In genomic region chr15:68572309-68572708, GRCh38 we compare ENCODE assay signal across 22 cellular contexts. TPM values are rescaled to one million over a fixed set of nuclear protein-coding genes. Genes with fewer than 3 reads are reported as not detected.
"Had no signal": no experiment of that assay in that cellular context is flagged by ENCODE, and none has a peak within 500 bp of the region (broad histone marks: within the 10 kb centered on the region; RNA-seq: fewer than 3 reads in every experiment).

No MANE protein-coding gene starts in this region.

- H3K9me3 ChIP-seq: ascending aorta, body of pancreas had no signal

- H3K4me3 ChIP-seq: ascending aorta, body of pancreas had no signal

- H3K9me3 Mint-ChIP-seq: activated CD4-positive, alpha-beta memory T cell treated with anti-CD3 and anti-CD28 coated beads for 36 hours; activated CD4-positive, alpha-beta T cell treated with anti-CD3 and anti-CD28 coated beads, Interleukin-2, amount 10 ng/mL, durations not matched to agents 7 days and 5 days; activated naive CD4-positive, alpha-beta T cell treated with anti-CD3 and anti-CD28 coated beads, Interleukin-2, amount 50 U/mL, for 24 hours; activated naive CD8-positive, alpha-beta T cell treated with anti-CD3 and anti-CD28 coated beads, Interleukin-2, amount 50 U/mL, for 24 hours; central memory CD8-positive, alpha-beta T cell; T-helper 1 cell treated with Interleukin-12 subunit alpha and Interleukin-12 subunit beta and Interleukin-4 antibody, amounts not matched to agents 30 μg/mL and 1 μg/mL, for 36 hours had no signal

- H3K4me3 Mint-ChIP-seq: activated CD4-positive, alpha-beta memory T cell treated with anti-CD3 and anti-CD28 coated beads for 36 hours; activated CD4-positive, alpha-beta T cell treated with anti-CD3 and anti-CD28 coated beads, Interleukin-2, amount 10 ng/mL, durations not matched to agents 7 days and 5 days; activated naive CD4-positive, alpha-beta T cell treated with anti-CD3 and anti-CD28 coated beads, Interleukin-2, amount 50 U/mL, for 24 hours; activated naive CD8-positive, alpha-beta T cell treated with anti-CD3 and anti-CD28 coated beads, Interleukin-2, amount 50 U/mL, for 24 hours; central memory CD8-positive, alpha-beta T cell; T-helper 1 cell treated with Interleukin-12 subunit alpha and Interleukin-12 subunit beta and Interleukin-4 antibody, amounts not matched to agents 30 μg/mL and 1 μg/mL, for 36 hours had no signal

- FAIRE-seq: RCC 7860 had no signal

- H3K36me3 Mint-ChIP-seq: activated CD4-positive, alpha-beta memory T cell treated with anti-CD3 and anti-CD28 coated beads for 36 hours; activated naive CD4-positive, alpha-beta T cell treated with anti-CD3 and anti-CD28 coated beads, Interleukin-2, amount 50 U/mL, for 24 hours had no signal

- H3K36me3 ChIP-seq: ascending aorta had no signal

- H3K4me1 ChIP-seq: ascending aorta had no signal

- H3K27ac Mint-ChIP-seq: activated CD4-positive, alpha-beta memory T cell treated with anti-CD3 and anti-CD28 coated beads for 36 hours; activated CD4-positive, alpha-beta T cell treated with anti-CD3 and anti-CD28 coated beads, Interleukin-2, amount 10 ng/mL, durations not matched to agents 7 days and 5 days; activated naive CD4-positive, alpha-beta T cell treated with anti-CD3 and anti-CD28 coated beads, Interleukin-2, amount 50 U/mL, for 24 hours; activated naive CD8-positive, alpha-beta T cell treated with anti-CD3 and anti-CD28 coated beads, Interleukin-2, amount 50 U/mL, for 24 hours; T-helper 1 cell treated with Interleukin-12 subunit alpha and Interleukin-12 subunit beta and Interleukin-4 antibody, amounts not matched to agents 30 μg/mL and 1 μg/mL, for 36 hours had no signal

- H3K4me1 Mint-ChIP-seq: activated naive CD4-positive, alpha-beta T cell treated with anti-CD3 and anti-CD28 coated beads, Interleukin-2, amount 50 U/mL, for 24 hours; activated naive CD8-positive, alpha-beta T cell treated with anti-CD3 and anti-CD28 coated beads, Interleukin-2, amount 50 U/mL, for 24 hours; central memory CD8-positive, alpha-beta T cell had no signal

- H3K27me3 ChIP-seq: ascending aorta, body of pancreas had no signal

- H3K27ac ChIP-seq: ascending aorta, body of pancreas had no signal

- DNase-seq: activated CD4-positive, alpha-beta memory T cell treated with anti-CD3 and anti-CD28 coated beads for 36 hours; activated CD4-positive, alpha-beta T cell treated with anti-CD3 and anti-CD28 coated beads for 1 hour; activated CD4-positive, alpha-beta T cell treated with anti-CD3 and anti-CD28 coated beads, Interleukin-2, amount 10 ng/mL, durations not matched to agents 7 days and 5 days; activated CD8-positive, alpha-beta memory T cell treated with anti-CD3 and anti-CD28 coated beads for 24 hours; activated naive CD8-positive, alpha-beta T cell treated with anti-CD3 and anti-CD28 coated beads, Interleukin-2, amount 50 U/mL, for 24 hours; activated T-cell treated with anti-CD3 and anti-CD28 coated beads for 4 hours; amniotic stem cell; body of pancreas; MM.1S; NCI-H1105; NCI-H1436 treated with DMSO at 0.1 percent for 48 hours; NCI-H187; NCI-H2081; NCI-H446; NCI-H524 treated with DMSO at 0.1 percent for 48 hours; PC-3; SHP77 treated with DMSO at 0.1 percent for 48 hours had no signal

- ATAC-seq: activated naive CD8-positive, alpha-beta T cell treated with anti-CD3 and anti-CD28 coated beads, Interleukin-2, amount 50 U/mL, for 24 hours; body of pancreas; PC-3 had no signal

RNA-seq across cellular contexts. Expression of gene CORO2B, which starts 6.5 kb away (rescaled TPM):
- total RNA-seq: activated CD4-positive, alpha-beta T cell treated with anti-CD3 and anti-CD28 coated beads, Interleukin-2, amount 10 ng/mL, durations not matched to agents 7 days and 5 days had no signal
